In genomic region chr12:3218150-3218845, GRCh38 we compare ENCODE assay signal across 8 cellular contexts.
DNase-seq lines count a peak whose midpoint lies in the region; ATAC-seq, FAIRE-seq and TF ChIP-seq lines count a peak whose summit lies in the region.

No MANE protein-coding gene starts in this region.

- no peaks in the 10 kb centered on the region for H3K36me3 ChIP-seq in endothelial cell of umbilical vein (ENCODE audit: control insufficient read depth in 2 of 2, extremely low read depth in 1 of 2, insufficient read depth in 2 of 2, low read length in 2 of 2)

- peak overlapping the region; percentile 65 for H3K9ac ChIP-seq in endothelial cell of umbilical vein (replicated peaks; ENCODE audit: extremely low read depth, insufficient read depth, low read length)

- dilution Hi-C loops in endothelial cell of umbilical vein (cut with MboI; ENCODE audit: extremely low pct_ligation_motif_present, low sequenced_read_pairs), result no loop called here

- peaks cover 29% of the 10 kb centered on the region for H3K4me1 ChIP-seq in endothelial cell of umbilical vein (ENCODE audit: control insufficient read depth, extremely low read depth, insufficient read depth, low read length)

- ATAC-seq in HG03439 (IDR thresholded peaks at IDR 0.05; ENCODE audit: unreplicated experiment), result no peak
- no peak for ATAC-seq in HG03565 (IDR thresholded peaks at IDR 0.05; ENCODE audit: unreplicated experiment)

- peak overlapping the region; percentile 5 for H3K4me2 ChIP-seq in endothelial cell of umbilical vein (ENCODE audit: insufficient read depth, low read length)

- H3K27ac ChIP-seq in endothelial cell of umbilical vein (ENCODE audit: insufficient read depth, low read depth, low read length), result peak overlapping the region; percentile 65

- TF ChIP-seq POLR2A in endothelial cell of umbilical vein (IDR thresholded peaks at IDR 0.05; ENCODE audit: low read depth, low read length), result no peak

- peak in 1 of 2 donors; percentile 4 for TF ChIP-seq CTCF in endothelial cell of umbilical vein (IDR thresholded peaks at IDR 0.05; ENCODE audit: extremely low read depth in 1 of 2, insufficient read depth in 1 of 2, low read depth in 1 of 2, low read length in 2 of 2)

- H3K9me1 ChIP-seq in endothelial cell of umbilical vein (replicated peaks; ENCODE audit: control insufficient read depth, extremely low read depth, insufficient read depth, low read length), result no peaks in the 10 kb centered on the region

- H3K79me2 ChIP-seq in endothelial cell of umbilical vein (ENCODE audit: control insufficient read depth, insufficient read depth, low read length), result no peaks in the 10 kb centered on the region

- BruUV-seq in endothelial cell of umbilical vein (replicated peaks; lab: Mats Ljungman, UMichigan), result no TSS peak

- no peak overlapping the region for H2AFZ ChIP-seq in endothelial cell of umbilical vein (ENCODE audit: low read depth, low read length)

- no peaks in the 10 kb centered on the region for H3K9me3 ChIP-seq in endothelial cell of umbilical vein (replicated peaks; ENCODE audit: control insufficient read depth, insufficient read depth, low read length)

- peak; percentile 99 for FAIRE-seq in endothelial cell of umbilical vein (lab: Jason Lieb, UNC)

- DNase-seq in DMS153 treated with DMSO at 0.1 percent for 48 hours (lab: John Stamatoyannopoulos, UW; ENCODE audit: unreplicated experiment), result peak; percentile 46
- DNase-seq in NCI-H226, result peak; percentile 72
- DNase-seq in endothelial cell of umbilical vein (ENCODE audit: low read depth, low spot score), result peak; percentile 88
- DNase-seq in posterior vena cava (ENCODE audit: low spot score), result peak; percentile 93
- no peak for DNase-seq in HUDEP-2 (lab: John Stamatoyannopoulos, UW; ENCODE audit: unreplicated experiment in 76 of 76)
- no peak for DNase-seq in central memory CD4-positive, alpha-beta T cell

- H4K20me1 ChIP-seq in endothelial cell of umbilical vein (replicated peaks; ENCODE audit: control insufficient read depth, extremely low read depth, insufficient read depth, low read length), result no peaks in the 10 kb centered on the region

- H3K27me3 ChIP-seq in endothelial cell of umbilical vein (ENCODE audit: control insufficient read depth in 2 of 2, insufficient read depth in 2 of 2, low read length in 2 of 2), result no peaks in the 10 kb centered on the region

- intact Hi-C loops in endothelial cell of umbilical vein (cut with micrococcal nuclease), result loop anchor here (5.0 kb wide), 4 partner anchors 59 to 146 kb away; no protein-coding TSS in a partner anchor
- intact Hi-C loops in posterior vena cava (cut with DNase I), result no loop called here

- POLR2A ChIA-PET in endothelial cell of umbilical vein (lab: Charles Lee), result no interaction called here

- CTCF ChIA-PET in endothelial cell of umbilical vein (lab: Charles Lee), result interaction anchor here (0.8 to 3.0 kb wide), 10 partner anchors 12 to 145 kb away, joined by 3 to 28 read pairs (median 4); no protein-coding TSS in a partner anchor

- no peak overlapping the region for H3K4me3 ChIP-seq in endothelial cell of umbilical vein (replicated peaks in 1 of 3; ENCODE audit: insufficient read depth in 1 of 3, low read depth in 1 of 3, low read length in 3 of 3)

TF ChIP-seq in endothelial cell of umbilical vein, 7 proteins besides CTCF, POLR2A, EP300 and RAD21:
- no peak for TF ChIP-seq MAX (IDR thresholded peaks at IDR 0.05; ENCODE audit: insufficient read depth, insufficient read length)
- TF ChIP-seq FOS (IDR thresholded peaks at IDR 0.05; ENCODE audit: borderline replicate concordance, insufficient read depth, low read length), result peak; percentile 28
- no peak for TF ChIP-seq EZH2 (IDR thresholded peaks at IDR 0.05; ENCODE audit: borderline replicate concordance, low read depth, low read length, severe bottlenecking)
- no peak for TF ChIP-seq JUN (IDR thresholded peaks at IDR 0.05; ENCODE audit: borderline replicate concordance, insufficient read depth, insufficient read length, low read depth)
- TF ChIP-seq MYC (IDR thresholded peaks at IDR 0.05; ENCODE audit: low read depth, low read length), result no peak
- peak; percentile 59 for TF ChIP-seq POLR2AphosphoS5 (IDR thresholded peaks at IDR 0.05; ENCODE audit: insufficient read depth, low read depth, low read length)
- TF ChIP-seq GATA2 (IDR thresholded peaks at IDR 0.05; ENCODE audit: insufficient read depth, insufficient read length, low read depth, low read length), result peak; percentile 82

Comparison
In these comparisons a context has a peak if more than half of its experiments do, and no peak if none do; other contexts are left out.
1. DNase-seq: peak in DMS153 treated with DMSO at 0.1 percent for 48 hours (single experiment), NCI-H226 (single experiment), endothelial cell of umbilical vein (single experiment) and posterior vena cava (single experiment); none in HUDEP-2 (0 of 76) and central memory CD4-positive, alpha-beta T cell (single experiment).